Comparison of ENCODE assay signal across 12 cellular contexts in the genomic region with DNA sequence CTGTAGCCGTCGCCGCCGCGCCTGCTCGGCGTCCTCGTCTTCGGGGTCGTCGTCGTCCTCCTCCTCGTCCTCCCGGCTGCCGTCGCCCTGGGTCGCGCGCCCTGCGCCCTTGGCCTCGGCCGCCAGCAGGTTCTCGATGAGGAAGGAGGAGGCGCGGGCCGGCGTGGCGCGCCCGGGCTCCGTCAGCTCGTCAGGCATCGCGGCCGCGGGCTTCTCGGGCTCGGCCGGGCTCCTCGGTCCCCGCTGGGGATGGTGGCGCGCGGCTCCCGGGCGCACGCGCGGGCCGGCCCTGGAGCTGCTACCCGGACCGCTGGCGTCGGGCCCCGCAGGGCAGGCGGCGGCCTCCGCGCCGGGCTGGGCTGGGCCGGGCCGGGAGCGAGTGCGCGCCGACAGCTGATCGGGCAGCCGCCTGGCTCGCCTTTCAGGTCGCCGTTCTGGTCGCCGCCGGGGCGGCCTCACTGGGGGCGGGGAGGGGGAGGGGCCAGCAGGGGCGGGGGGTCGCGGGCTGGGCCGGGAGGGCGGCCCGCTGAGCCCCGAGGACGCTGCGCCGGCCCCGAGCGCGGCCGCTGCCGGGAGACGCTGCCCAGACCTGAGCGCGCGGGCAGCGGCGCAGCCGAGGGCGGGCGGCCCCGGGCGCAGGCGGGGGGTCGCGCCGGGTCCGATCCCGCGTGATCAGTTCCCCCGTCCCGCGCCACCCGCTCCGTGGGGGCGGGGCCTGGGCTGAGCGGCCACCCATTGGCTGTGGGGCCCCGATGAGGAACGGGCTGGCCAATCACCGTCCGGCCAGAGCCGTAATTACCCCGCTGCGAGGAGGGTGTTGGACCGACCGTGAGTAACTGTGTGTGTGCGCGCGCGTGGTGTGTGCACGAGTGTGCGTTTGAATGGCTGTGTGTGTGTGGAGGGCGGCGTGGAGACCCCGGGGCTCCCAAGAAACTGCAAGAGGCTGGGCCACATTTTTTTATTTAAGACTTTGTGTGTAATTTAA. TPM values are rescaled to one million over a fixed set of nuclear protein-coding genes. Genes with fewer than 3 reads are reported as not detected.
DNase-seq lines count a peak whose midpoint lies in the region; ATAC-seq and TF ChIP-seq lines count a peak whose summit lies in the region.
"Had no signal": no experiment of that assay in that cellular context is flagged by ENCODE, and none has a peak within 500 bp of the region (broad histone marks: within the 10 kb centered on the region; RNA-seq: fewer than 3 reads in every experiment).

A gene (minus strand): TSS at position 423 of the 985 bp plus-strand sequence. CDS start 225 bp downstream, at position 198.

- no peaks in the 10 kb centered on the region for H3K27me3 ChIP-seq in SK-N-SH (ENCODE audit: insufficient read depth)
- no peaks in the 10 kb centered on the region for H3K27me3 ChIP-seq in right cardiac atrium (ENCODE audit: control insufficient read depth, insufficient read depth)
- peaks cover 4% of the 10 kb centered on the region for H3K27me3 ChIP-seq in CD4-positive, alpha-beta memory T cell (ENCODE audit: insufficient read depth, low read length)

- no peak for TF ChIP-seq CTCF in SK-N-SH (IDR thresholded peaks at IDR 0.05)

- intact Hi-C loops in right cardiac atrium (cut with DNase I), result no loop called here
- intact Hi-C loops in CD4-positive, alpha-beta memory T cell (cut with micrococcal nuclease), result no loop called here

- 2% methylated on average over 19 of the region's 134 CpGs for WGBS in SK-N-SH (ENCODE audit: low lambda C conversion rate)
- WGBS in right cardiac atrium, result 1% methylated on average over 134 of the region's 134 CpGs

- TF ChIP-seq RAD21 in SK-N-SH (IDR thresholded peaks at IDR 0.05; ENCODE audit: low read length), result no peak

- no peak within 1 kb of the TSS for H3K9ac ChIP-seq in SK-N-SH

- H3K9me3 ChIP-seq in SK-N-SH (no peaks in the 10 kb centered on the region), right cardiac atrium (ENCODE audit: control insufficient read depth, low read length) (no peaks in the 10 kb centered on the region)
- no peaks in the 10 kb centered on the region for H3K9me3 ChIP-seq in CD4-positive, alpha-beta memory T cell (ENCODE audit: control insufficient read depth in 1 of 2, low read length in 2 of 2)

- peak; percentile 58 to 71 for ATAC-seq in right cardiac atrium
- ATAC-seq: activated T-cell treated with anti-CD3 and anti-CD28 coated beads, Interleukin-2, amount 50 U/mL, for 4 hours had no signal

- H3K27me3 Mint-ChIP-seq in CD4-positive, alpha-beta memory T cell, result peaks cover 41 to 46% of the 10 kb centered on the region in 2 donors

- DNase-seq in NCI-H2227 (lab: John Stamatoyannopoulos, UW; ENCODE audit: unreplicated experiment) (peak; percentile 54), NCI-H2227 treated with DMSO at 0.1 percent for 48 hours (lab: John Stamatoyannopoulos, UW) (no peak), SK-N-SH (peak; percentile 100), right cardiac atrium (peak; percentile 58 to 73 (median 65)), pons (ENCODE audit: low spot score) (peak; percentile 53), cerebellar nuclear complex (lab: John Stamatoyannopoulos, UW) (no peak), GF-D8 (lab: John Stamatoyannopoulos, UW) (no peak)
- no peak for DNase-seq in CD4-positive, alpha-beta memory T cell
- DNase-seq: activated T-cell treated with anti-CD3 and anti-CD28 coated beads, Interleukin-2, amount 50 U/mL, for 4 hours; SIG-M5 had no signal

- H3K27ac Mint-ChIP-seq in CD4-positive, alpha-beta memory T cell, result peak within 1 kb of the TSS in 1 of 7 donors; percentile 79

- H2AFZ ChIP-seq in SK-N-SH (ENCODE audit: low read depth), result no peak within 1 kb of the TSS

- no peak for TF ChIP-seq EP300 in SK-N-SH (IDR thresholded peaks at IDR 0.05; ENCODE audit: borderline replicate concordance in 1 of 2, low read depth in 1 of 2, low read length in 1 of 2)

- peak within 1 kb of the TSS in 1 of 2 experiments; percentile 68; a peak in 2 of 4 replicates for H3K27ac ChIP-seq in SK-N-SH (ENCODE audit: low read depth in 2 of 2, low read length in 1 of 2)
- no peak within 1 kb of the TSS for H3K27ac ChIP-seq in right cardiac atrium (ENCODE audit: low read length)
- H3K27ac ChIP-seq in CD4-positive, alpha-beta memory T cell (ENCODE audit: low read depth, low read length), result no peak within 1 kb of the TSS
- H3K27ac ChIP-seq: 22Rv1 had no signal

- H3K36me3 Mint-ChIP-seq in CD4-positive, alpha-beta memory T cell, result no peaks in the 10 kb centered on the region

- H3K9me2 ChIP-seq in SK-N-SH, result no peaks in the 10 kb centered on the region

- no peaks in the 10 kb centered on the region for H3F3A ChIP-seq in SK-N-SH (replicated peaks; ENCODE audit: insufficient read depth)

- H4K20me1 ChIP-seq in SK-N-SH (ENCODE audit: insufficient read depth), result no peaks in the 10 kb centered on the region

- H3K4me3 ChIP-seq in SK-N-SH (ENCODE audit: low read depth in 2 of 2, low read length in 1 of 2) (peak within 1 kb of the TSS in 1 of 2 experiments; percentile 55; a peak in 2 of 4 replicates), right cardiac atrium (ENCODE audit: low read length) (peak within 1 kb of the TSS; percentile 35)
- H3K4me3 ChIP-seq in CD4-positive, alpha-beta memory T cell (ENCODE audit: low read length in 2 of 2), result no peak within 1 kb of the TSS

- peaks cover 0 to 3% (median 0%) of the 10 kb centered on the region in 8 donors for H3K9me3 Mint-ChIP-seq in CD4-positive, alpha-beta memory T cell
- H3K9me3 Mint-ChIP-seq: activated T-cell treated with anti-CD3 and anti-CD28 coated beads, Interleukin-2, amount 50 U/mL, for 4 hours had no signal

- no peaks in the 10 kb centered on the region for H3K79me2 ChIP-seq in SK-N-SH (ENCODE audit: insufficient read depth)

- no peaks in the 10 kb centered on the region for H3K36me3 ChIP-seq in SK-N-SH (replicated peaks in 1 of 2; ENCODE audit: control insufficient read depth in 1 of 2, insufficient read depth in 2 of 2, low read length in 1 of 2)
- no peaks in the 10 kb centered on the region for H3K36me3 ChIP-seq in CD4-positive, alpha-beta memory T cell (ENCODE audit: insufficient read depth, low read length)

- POLR2A ChIA-PET in SK-N-SH (lab: Yijun Ruan, JAX), result no interaction called here
- POLR2A ChIA-PET in CD4-positive, alpha-beta memory T cell (lab: Charles Lee; ENCODE audit: partially characterized antibody), result no interaction called here

- H3K4me1 ChIP-seq in SK-N-SH (ENCODE audit: control insufficient read depth in 1 of 2, insufficient read depth in 2 of 2, low read depth in 1 of 2, low read length in 1 of 2) (peaks cover 0 to 19% of the 10 kb centered on the region in 2 experiments; a peak in 1 of 4 replicates), right cardiac atrium (ENCODE audit: control insufficient read depth, insufficient read depth, low read length) (no peaks in the 10 kb centered on the region)
- H3K4me1 ChIP-seq in CD4-positive, alpha-beta memory T cell (ENCODE audit: insufficient read depth, low read length), result no peaks in the 10 kb centered on the region

- CTCF ChIA-PET in SK-N-SH (lab: Yijun Ruan, JAX), result interaction anchor here (0.7 to 3.1 kb wide), 4 partner anchors 15 to 183 kb away, joined by 3 to 11 read pairs (median 4); no protein-coding TSS in a partner anchor
- CTCF ChIA-PET in CD4-positive, alpha-beta memory T cell (lab: Charles Lee; ENCODE audit: partially characterized antibody), result no interaction called here

- peaks cover 7 to 13% (median 10%) of the 10 kb centered on the region in 4 donors for H3K4me1 Mint-ChIP-seq in CD4-positive, alpha-beta memory T cell

- peak within 1 kb of the TSS in 1 of 8 donors; percentile 13 for H3K4me3 Mint-ChIP-seq in CD4-positive, alpha-beta memory T cell
- H3K4me3 Mint-ChIP-seq: activated T-cell treated with anti-CD3 and anti-CD28 coated beads, Interleukin-2, amount 50 U/mL, for 4 hours had no signal

- no peak within 1 kb of the TSS for H3K4me2 ChIP-seq in SK-N-SH

TF ChIP-seq in SK-N-SH, 30 proteins besides CTCF, POLR2A, EP300 and RAD21:
- TF ChIP-seq RFX5 (IDR thresholded peaks at IDR 0.05; ENCODE audit: low read length) (peak; percentile 65), MXI1 (IDR thresholded peaks at IDR 0.05; ENCODE audit: low read depth, low read length) (peak; percentile 46; the same call in 1 of the 2 replicates), RCOR1 (IDR thresholded peaks at IDR 0.05; ENCODE audit: low read length) (no peak)
TF ChIP-seq in SK-N-SH: peak in this region for 2.

RNA-seq across cellular contexts. Expression of the gene that starts here (rescaled TPM):
- polyA plus RNA-seq in SK-N-SH (2012; rRNA removed) (0.11 and 0.20 TPM in 2 replicates), right cardiac atrium (not detected)
- polyA plus RNA-seq in SK-N-SH (2012; cell fraction: cytosol; rRNA removed), result 0.12 and 0.24 TPM in 2 replicates
- 0.07 and 0.11 TPM in 2 replicates for polyA plus RNA-seq in SK-N-SH (2012; cell fraction: nucleus; rRNA removed)
- not detected for total RNA-seq in right cardiac atrium
- total RNA-seq in CD4-positive, alpha-beta memory T cell, result not detected
- not detected for polyA plus RNA-seq in CD4-positive, alpha-beta memory T cell
- total RNA-seq: activated T-cell treated with anti-CD3 and anti-CD28 coated beads, Interleukin-2, amount 50 U/mL, for 4 hours; lung microvascular endothelial cell had no signal

Comparison
In these comparisons a context has a peak if more than half of its experiments do, and no peak if none do; other contexts are left out.
1. DNase-seq: peak in NCI-H2227 (single experiment) and pons (single experiment); none in NCI-H2227 treated with DMSO at 0.1 percent for 48 hours (single experiment), cerebellar nuclear complex (0 of 2), CD4-positive, alpha-beta memory T cell (0 of 5) and GF-D8 (single experiment).
2. Peak in DNase-seq in SK-N-SH; RNA of the gene not detected or under 1 TPM.
3. Peak in DNase-seq, ATAC-seq and H3K4me3 ChIP-seq in right cardiac atrium; RNA of the gene not detected or under 1 TPM.